In the genomic region with DNA sequence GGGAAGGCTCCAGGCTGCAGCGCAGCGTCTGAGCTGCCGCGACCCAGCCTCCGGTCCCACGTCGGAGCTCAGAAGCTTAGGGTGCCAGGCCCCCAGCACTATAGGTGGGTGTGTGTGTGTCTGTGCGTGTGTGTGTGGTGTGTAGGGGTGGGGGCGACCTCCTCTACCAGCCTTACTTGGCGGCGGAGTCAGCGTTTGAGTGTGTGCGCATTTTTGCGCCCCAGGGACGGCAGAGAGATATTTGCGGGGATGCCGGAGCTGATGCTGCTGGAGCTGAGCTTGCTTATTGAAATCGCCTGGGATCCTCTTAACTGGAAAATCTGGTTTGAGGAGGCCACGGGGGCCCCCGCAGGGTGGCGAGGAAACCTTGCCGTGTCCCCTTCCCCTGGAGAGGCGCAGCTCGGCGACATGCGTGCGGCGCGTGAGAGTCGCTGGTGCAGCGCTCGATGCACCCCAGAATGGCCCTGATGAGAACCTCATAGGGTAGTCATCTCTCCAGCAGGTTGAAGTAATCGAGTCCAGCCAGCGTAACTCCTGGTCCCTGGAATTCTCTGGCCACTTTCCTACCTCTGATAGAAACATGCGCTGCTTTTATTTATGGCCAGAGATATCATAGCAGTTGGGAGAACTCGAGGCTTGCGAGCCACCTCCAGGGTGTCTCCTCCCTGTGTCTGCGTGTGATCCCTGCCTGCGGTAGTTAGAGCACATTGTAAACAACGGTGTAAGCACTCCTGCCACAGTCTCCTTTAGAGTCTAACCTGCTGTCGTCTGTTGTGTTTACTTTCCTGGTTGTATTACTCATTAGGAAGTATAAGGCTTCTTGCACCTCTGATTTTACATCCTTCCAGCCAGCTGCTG, we compare ENCODE assay signal across 7 cellular contexts. TPM values are rescaled to one million over a fixed set of nuclear protein-coding genes. Genes with fewer than 3 reads are reported as not detected.
DNase-seq lines count a peak whose midpoint lies in the region; TF ChIP-seq lines count a peak whose summit lies in the region.

No MANE protein-coding gene starts in this region.

- TF ChIP-seq CTCF in astrocyte of the spinal cord (IDR thresholded peaks at IDR 0.05; ENCODE audit: low read depth, low read length) (no peak), kidney epithelial cell (IDR thresholded peaks at IDR 0.05; ENCODE audit: insufficient read depth, low read length, poor library complexity, severe bottlenecking) (no peak), tibial nerve (IDR thresholded peaks at IDR 0.05) (no peak)

- in situ Hi-C loops in astrocyte of the spinal cord (cut with HindIII; ENCODE audit: low sequenced_read_pairs), result no loop called here

- peaks cover 0 to 32% (median 0%) of the 10 kb centered on the region in 4 donors for H3K4me1 ChIP-seq in tibial nerve

- no peaks in the 10 kb centered on the region for H3K9me3 ChIP-seq in tibial nerve

- 0 to 4% methylated on average over 10 to 32 of the region's 41 CpGs for WGBS in tibial nerve, 2 donors

- DNase-seq in NCI-H1092 (lab: John Stamatoyannopoulos, UW) (peak; percentile 45), astrocyte of the spinal cord (ENCODE audit: low read depth, low spot score) (peak; percentile 25), kidney epithelial cell (ENCODE audit: low read depth) (no peak), tibial nerve (ENCODE audit: low spot score in 2 of 2) (no peak), SW 1271 (lab: John Stamatoyannopoulos, UW) (no peak)
- DNase-seq in activated CD4-positive, alpha-beta T cell treated with anti-CD3 and anti-CD28 coated beads, Interleukin-2, amount 50 U/mL, for 1 hour, result no peak
- no peak for DNase-seq in activated CD8-positive, alpha-beta memory T cell treated with anti-CD3 and anti-CD28 coated beads, Interleukin-2, amount 50 U/mL, for 4 hours

- TF ChIP-seq EP300 in tibial nerve (IDR thresholded peaks at IDR 0.05), result no peak

- H3K27ac ChIP-seq in tibial nerve, result peak overlapping the region; percentile 41 to 85 (median 62)

- no peak for TF ChIP-seq POLR2A in tibial nerve (IDR thresholded peaks at IDR 0.05)

- H3K27me3 ChIP-seq in kidney epithelial cell (ENCODE audit: control insufficient read depth, insufficient read depth, low read length) (peaks cover 26% of the 10 kb centered on the region), tibial nerve (peaks cover 0 to 26% of the 10 kb centered on the region in 2 donors)

- H3K4me3 ChIP-seq in astrocyte of the spinal cord (ENCODE audit: low read depth, low read length) (peak overlapping the region; percentile 61), kidney epithelial cell (ENCODE audit: low read depth, low read length) (peak overlapping the region; percentile 62), tibial nerve (peak overlapping the region; percentile 52 to 75 (median 66))

- H3K36me3 ChIP-seq in kidney epithelial cell (ENCODE audit: control insufficient read depth, insufficient read depth, low read length) (no peaks in the 10 kb centered on the region), tibial nerve (no peaks in the 10 kb centered on the region)

RNA-seq across cellular contexts. Expression of a gene that starts 2.7 kb away (rescaled TPM):
- total RNA-seq in kidney epithelial cell, result 2.1 and 2.5 TPM in 2 replicates
- 10 to 100 TPM; 20.1 to 51.3 (median 28.2) TPM for total RNA-seq in tibial nerve

Comparison
In these comparisons a context has a peak if more than half of its experiments do, and no peak if none do; other contexts are left out.
1. DNase-seq: peak in NCI-H1092 (single experiment) and astrocyte of the spinal cord (single experiment); none in kidney epithelial cell (single experiment), tibial nerve (0 of 2), SW 1271 (0 of 2), activated CD4-positive, alpha-beta T cell treated with anti-CD3 and anti-CD28 coated beads, Interleukin-2, amount 50 U/mL, for 1 hour (single experiment) and activated CD8-positive, alpha-beta memory T cell treated with anti-CD3 and anti-CD28 coated beads, Interleukin-2, amount 50 U/mL, for 4 hours (single experiment).
2. Peak in every context shown above with its lines, with median percentiles within 50 percentile points of each other: H3K4me3 ChIP-seq.